ENCODE assay signal across 1 cellular context in the genomic region with DNA sequence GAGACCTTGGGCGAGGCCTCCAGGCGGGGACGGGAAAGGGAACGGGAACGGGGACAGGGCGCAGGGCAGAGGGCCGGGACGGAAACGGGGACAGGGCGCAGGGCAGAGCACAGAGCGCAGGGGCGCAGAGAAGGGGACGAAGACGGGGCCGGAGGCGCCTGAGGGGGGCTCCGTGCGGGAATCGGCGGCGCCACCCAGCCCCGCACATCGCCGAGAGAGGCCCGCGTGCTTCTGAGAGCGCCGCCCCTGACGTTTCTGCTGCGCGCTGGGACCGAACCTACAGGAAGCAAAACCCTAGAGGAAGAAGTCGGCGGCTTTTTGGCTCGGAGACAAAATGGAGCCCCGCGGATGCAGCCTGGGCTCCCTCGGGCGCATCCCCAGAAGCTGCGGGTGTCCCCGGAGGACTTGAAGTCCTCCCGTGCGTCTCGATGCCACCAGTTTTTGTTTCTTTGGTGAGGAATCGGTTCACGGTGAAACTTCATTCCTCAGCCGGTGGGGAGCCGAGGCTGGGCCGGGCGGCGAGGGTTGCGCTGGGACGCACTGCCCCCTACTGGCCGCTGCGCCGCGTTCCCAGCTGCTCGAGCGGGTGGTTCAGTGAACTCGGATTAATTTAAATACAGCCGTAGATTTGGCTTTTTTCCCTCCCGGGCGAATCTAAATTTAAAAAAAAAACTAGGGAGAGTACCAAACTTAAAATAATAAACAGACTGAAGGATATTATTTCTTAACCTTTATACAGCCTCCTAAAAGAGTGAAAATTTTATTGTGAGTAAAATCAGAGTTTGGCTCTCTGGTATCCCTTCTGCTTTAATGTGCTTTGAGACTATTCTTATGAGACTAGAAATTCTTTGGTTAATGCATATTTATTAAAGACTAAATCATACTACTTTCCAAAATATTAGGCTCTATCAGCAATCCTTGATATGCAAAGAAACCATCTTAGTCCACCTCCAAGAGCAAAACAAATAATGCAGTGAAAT.
TF ChIP-seq lines count a peak whose summit lies in the region.

No MANE protein-coding gene starts in this region.

TF ChIP-seq in GM12878, 131 proteins besides CTCF, POLR2A, EP300 and RAD21 (continued from another document):
- TF ChIP-seq IRF5 (IDR thresholded peaks at IDR 0.05; ENCODE audit: borderline replicate concordance) (no peak), CBX3 (IDR thresholded peaks at IDR 0.05; ENCODE audit: borderline replicate concordance, low read depth) (no peak), HCFC1 (IDR thresholded peaks at IDR 0.05; ENCODE audit: low read length) (no peak), SMAD1 (IDR thresholded peaks at IDR 0.05; ENCODE audit: low read depth, partially characterized antibody) (no peak), IKZF1 (conservative IDR thresholded peaks at IDR 0.05) (peak; percentile 51)
TF ChIP-seq in GM12878: peak in this region for 16.
